In the genomic region with DNA sequence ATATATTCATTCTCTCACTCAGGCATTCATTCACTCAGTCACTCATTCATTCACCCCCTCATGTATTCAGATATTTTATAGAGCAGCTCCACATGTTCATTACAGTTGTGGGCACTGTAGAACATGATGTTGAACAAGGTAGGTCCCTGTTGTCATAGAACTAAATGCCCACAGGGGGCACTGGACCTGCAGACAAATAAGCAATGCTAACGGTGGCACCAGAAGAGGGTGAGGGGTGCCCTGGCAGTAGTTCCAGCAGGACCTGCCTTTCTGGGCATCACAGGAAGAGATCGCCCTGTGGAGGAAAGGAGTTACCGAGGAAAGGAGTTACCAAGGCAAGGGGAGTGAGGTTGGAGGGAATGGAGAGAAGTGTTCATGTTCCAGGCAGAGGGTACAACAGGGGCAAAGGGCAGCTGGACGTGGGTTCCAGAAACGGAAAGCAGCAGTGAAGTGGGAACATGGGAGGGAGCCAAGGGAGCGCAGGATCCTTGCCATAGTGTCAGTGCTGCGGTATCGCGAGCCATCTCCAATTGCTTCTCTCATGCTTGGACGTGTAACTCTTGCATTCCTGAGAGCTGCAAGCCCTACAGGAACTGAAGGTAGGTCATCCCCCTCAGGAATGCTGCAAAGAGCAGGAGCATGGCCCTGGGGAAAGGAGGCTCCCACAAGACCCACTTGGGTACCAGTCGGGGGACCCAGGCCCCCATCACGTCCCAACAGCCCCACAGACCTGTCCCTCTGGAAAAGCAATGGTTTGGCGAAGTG, we compare ENCODE assay signal across 10 cellular contexts.
A peak's percentile ranks its signal among the peaks of the same experiment; 100 is the strongest.
DNase-seq lines count a peak whose midpoint lies in the region; ATAC-seq and TF ChIP-seq lines count a peak whose summit lies in the region.
"Had no signal": no experiment of that assay in that cellular context is flagged by ENCODE, and none has a peak within 500 bp of the region (broad histone marks: within the 10 kb centered on the region; RNA-seq: fewer than 3 reads in every experiment).

No MANE protein-coding gene starts in this region.

- no peak for TF ChIP-seq CTCF in gastroesophageal sphincter (IDR thresholded peaks at IDR 0.05)

- H3K4ac ChIP-seq in neuronal stem cell (ENCODE audit: low read length), result peak overlapping the region; percentile 38

- peak; percentile 19 for ATAC-seq in activated T-helper 17 cell treated with anti-CD3 and anti-CD28 coated beads, Interleukin-2, amount 50 U/mL, for 72 hours (replicated peaks)
- ATAC-seq in HG02885 (IDR thresholded peaks at IDR 0.05; ENCODE audit: poor library complexity, unreplicated experiment), result no peak
- ATAC-seq in gastroesophageal sphincter, result no peak
- ATAC-seq in left cardiac atrium, result no peak

- H2BK120ac ChIP-seq in neuronal stem cell (ENCODE audit: low read depth, low read length), result no peak overlapping the region

- H3K79me1 ChIP-seq in neuronal stem cell (ENCODE audit: low read depth, low read length), result no peaks in the 10 kb centered on the region

- peak overlapping the region; percentile 19 for H4K91ac ChIP-seq in neuronal stem cell (ENCODE audit: low read depth, low read length, poor library complexity)

- peak overlapping the region; percentile 99 for H2AK5ac ChIP-seq in neuronal stem cell (ENCODE audit: low read depth, low read length)

- H2BK15ac ChIP-seq in neuronal stem cell (ENCODE audit: low read length), result peak overlapping the region; percentile 88

- peak; percentile 49 for DNase-seq in DMS 273 (lab: John Stamatoyannopoulos, UW; ENCODE audit: unreplicated experiment)
- DNase-seq in DMS 273 treated with DMSO at 0.1 percent for 48 hours (lab: John Stamatoyannopoulos, UW), result no peak
- DNase-seq in neuronal stem cell (ENCODE audit: low spot score), result no peak
- DNase-seq in left cardiac atrium, result no peak
- DNase-seq: amygdala, SIG-M5 had no signal

- H3K27ac Mint-ChIP-seq in IgD-negative memory B cell, result no peak overlapping the region
- no peak overlapping the region for H3K27ac Mint-ChIP-seq in activated T-helper 17 cell treated with anti-CD3 and anti-CD28 coated beads, Interleukin-2, amount 50 U/mL, for 72 hours

- peak overlapping the region; percentile 91 for H2BK12ac ChIP-seq in neuronal stem cell (ENCODE audit: low read length)

- H3K4me2 ChIP-seq in neuronal stem cell (ENCODE audit: insufficient read depth, low read length, poor library complexity, severe bottlenecking), result no peak overlapping the region

- H3K36me3 ChIP-seq in neuronal stem cell (replicated peaks in 1 of 2; ENCODE audit: control insufficient read depth in 2 of 2, insufficient read depth in 2 of 2, low read length in 2 of 2) (no peaks in the 10 kb centered on the region), gastroesophageal sphincter (no peaks in the 10 kb centered on the region)

- intact Hi-C loops in left cardiac atrium (cut with DNase I), result no loop called here

- H3K4me1 ChIP-seq in neuronal stem cell (ENCODE audit: control insufficient read depth in 2 of 2, insufficient read depth in 1 of 2, low read depth in 1 of 2, low read length in 2 of 2) (peaks cover 0 to 11% of the 10 kb centered on the region in 2 donors), gastroesophageal sphincter (no peaks in the 10 kb centered on the region)

- H3K27me3 ChIP-seq in neuronal stem cell (ENCODE audit: control insufficient read depth in 3 of 3, insufficient read depth in 3 of 3, low read depth in 1 of 3, low read length in 3 of 3) (no peaks in the 10 kb centered on the region), gastroesophageal sphincter (peaks cover 27% of the 10 kb centered on the region)

- H3K27ac ChIP-seq in neuronal stem cell (replicated peaks; ENCODE audit: low read length) (no peak overlapping the region), gastroesophageal sphincter (no peak overlapping the region)

- peak overlapping the region; percentile 93 for H2BK5ac ChIP-seq in neuronal stem cell (ENCODE audit: low read length)

- H2AFZ ChIP-seq in neuronal stem cell (ENCODE audit: low read length), result no peak overlapping the region

- H4K8ac ChIP-seq in neuronal stem cell (ENCODE audit: low read depth, low read length), result no peak overlapping the region

- peak overlapping the region; percentile 94 for H3K14ac ChIP-seq in neuronal stem cell (ENCODE audit: low read length)

- no peaks in the 10 kb centered on the region for H3K9me3 ChIP-seq in neuronal stem cell (replicated peaks in 1 of 2; ENCODE audit: control insufficient read depth in 2 of 2, insufficient read depth in 1 of 2, low read depth in 1 of 2, low read length in 2 of 2)
- no peaks in the 10 kb centered on the region for H3K9me3 ChIP-seq in gastroesophageal sphincter

- peaks cover 2% of the 10 kb centered on the region for H3K36me3 Mint-ChIP-seq in IgD-negative memory B cell
- H3K36me3 Mint-ChIP-seq in activated T-helper 17 cell treated with anti-CD3 and anti-CD28 coated beads, Interleukin-2, amount 50 U/mL, for 72 hours (ENCODE audit: low read depth), result no peaks in the 10 kb centered on the region

- peaks cover 0 to 10% (median 0%) of the 10 kb centered on the region in 3 donors for H3K4me1 Mint-ChIP-seq in IgD-negative memory B cell
- H3K4me1 Mint-ChIP-seq in activated T-helper 17 cell treated with anti-CD3 and anti-CD28 coated beads, Interleukin-2, amount 50 U/mL, for 72 hours, result peaks cover 5% of the 10 kb centered on the region

- no peak overlapping the region for H3K4me3 ChIP-seq in neuronal stem cell (ENCODE audit: low read length in 2 of 2)
- H3K4me3 ChIP-seq in gastroesophageal sphincter, result no peak overlapping the region

- no peak for TF ChIP-seq EP300 in gastroesophageal sphincter (IDR thresholded peaks at IDR 0.05)

- peak overlapping the region; percentile 17 for H3K23ac ChIP-seq in neuronal stem cell (ENCODE audit: low read depth, low read length, poor library complexity)

- H3K18ac ChIP-seq in neuronal stem cell (ENCODE audit: low read length), result peak overlapping the region; percentile 87

- H3K9ac ChIP-seq in neuronal stem cell (ENCODE audit: low read depth, low read length, poor library complexity), result no peak overlapping the region

- H3K4me3 Mint-ChIP-seq in IgD-negative memory B cell, result peak overlapping the region in 3 of 4 donors; percentile 49 to 76 (median 62)
- peak overlapping the region; percentile 45 for H3K4me3 Mint-ChIP-seq in activated T-helper 17 cell treated with anti-CD3 and anti-CD28 coated beads, Interleukin-2, amount 50 U/mL, for 72 hours

- peaks cover 0 to 1% (median 0%) of the 10 kb centered on the region in 3 donors for H3K9me3 Mint-ChIP-seq in IgD-negative memory B cell
- H3K9me3 Mint-ChIP-seq in activated T-helper 17 cell treated with anti-CD3 and anti-CD28 coated beads, Interleukin-2, amount 50 U/mL, for 72 hours, result no peaks in the 10 kb centered on the region

- TF ChIP-seq POLR2A in gastroesophageal sphincter (IDR thresholded peaks at IDR 0.05), result no peak

- WGBS in neuronal stem cell (ENCODE audit: extremely low coverage in 2 of 2, insufficient read length in 2 of 2, insufficient replicate concordance in 1 of 2), 2 donors, result no CpG with 5 or more reads among the region's 13 CpGs
- 72 to 79% methylated on average over 6 to 9 of the region's 13 CpGs for WGBS in gastroesophageal sphincter (ENCODE audit: low coverage in 1 of 2), 2 donors

- peaks cover 9% of the 10 kb centered on the region for H3K27me3 Mint-ChIP-seq in IgD-negative memory B cell
- H3K27me3 Mint-ChIP-seq in activated T-helper 17 cell treated with anti-CD3 and anti-CD28 coated beads, Interleukin-2, amount 50 U/mL, for 72 hours, result peaks cover 9% of the 10 kb centered on the region
